In the genomic region with DNA sequence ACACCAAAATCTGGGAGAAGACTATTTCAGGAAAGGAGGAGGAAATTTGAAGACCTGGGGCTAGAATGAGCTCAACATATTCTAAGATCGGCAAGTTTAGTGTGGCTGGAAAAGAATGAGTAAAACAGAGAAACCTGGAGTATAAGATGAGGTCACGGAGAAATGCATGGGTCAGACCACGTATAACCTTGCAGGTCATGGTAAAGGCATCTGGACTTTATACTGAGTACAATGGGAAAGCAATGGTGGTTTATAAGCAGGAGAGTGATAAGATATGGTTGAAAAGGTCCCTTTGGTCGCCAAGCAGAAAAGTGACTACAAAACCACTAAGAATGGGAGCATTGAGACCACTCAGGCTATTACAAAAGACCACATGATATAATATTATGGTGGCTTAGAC, we compare ENCODE assay signal across 21 cellular contexts.
DNase-seq lines count a peak whose midpoint lies in the region; ATAC-seq and TF ChIP-seq lines count a peak whose summit lies in the region.
"Had no signal": no experiment of that assay in that cellular context is flagged by ENCODE, and none has a peak within 500 bp of the region (broad histone marks: within the 10 kb centered on the region; RNA-seq: fewer than 3 reads in every experiment).

No MANE protein-coding gene starts in this region.

- peaks cover 17% of the 10 kb centered on the region for H3K4me1 ChIP-seq in psoas muscle
- H3K4me1 ChIP-seq: BE2C; BLaER1 treated with 17β-estradiol and CSF1 and Interleukin-3, amounts not matched to agents 10 nM and 100 nM had no signal

- peaks cover 19% of the 10 kb centered on the region for H3K36me3 Mint-ChIP-seq in activated naive CD8-positive, alpha-beta T cell treated with anti-CD3 and anti-CD28 coated beads, Interleukin-2, amount 50 U/mL, for 24 hours (ENCODE audit: low read depth)
- H3K36me3 Mint-ChIP-seq in activated naive CD8-positive, alpha-beta T cell treated with anti-CD3 and anti-CD28 coated beads for 36 hours: peaks cover 14% of the 10 kb centered on the region
- H3K36me3 Mint-ChIP-seq in immature natural killer cell: peaks cover 4 to 17% (median 11%) of the 10 kb centered on the region in 3 donors

- no peaks in the 10 kb centered on the region for H3K27me3 Mint-ChIP-seq in activated naive CD8-positive, alpha-beta T cell treated with anti-CD3 and anti-CD28 coated beads, Interleukin-2, amount 50 U/mL, for 24 hours
- H3K27me3 Mint-ChIP-seq in activated naive CD8-positive, alpha-beta T cell treated with anti-CD3 and anti-CD28 coated beads for 36 hours: no peaks in the 10 kb centered on the region
- peaks cover 0 to 2% (median 0%) of the 10 kb centered on the region in 3 donors for H3K27me3 Mint-ChIP-seq in immature natural killer cell (ENCODE audit: low read depth in 3 of 3)
- H3K27me3 Mint-ChIP-seq: CD4-positive, alpha-beta T cell; CD8-positive, alpha-beta memory T cell had no signal

- no peak for DNase-seq in activated naive CD8-positive, alpha-beta T cell treated with anti-CD3 and anti-CD28 coated beads, Interleukin-2, amount 50 U/mL, for 24 hours
- no peak for DNase-seq in activated naive CD8-positive, alpha-beta T cell treated with anti-CD3 and anti-CD28 coated beads for 36 hours
- peak; percentile 3 for DNase-seq in RPMI7951 (ENCODE audit: low read depth)
- DNase-seq in psoas muscle: no peak
- DNase-seq in immature natural killer cell: no peak
- no peak for DNase-seq in AG08395 (ENCODE audit: low spot score)
- DNase-seq: AML-193; BE2C; CD4-positive, alpha-beta T cell; CD8-positive, alpha-beta memory T cell; DMS 273 treated with DMSO at 0.1 percent for 48 hours; DMS79; EL; GDM1; GOT3; H7; HCEC 1CT had no signal

- WGBS in psoas muscle, 3 donors: 93 to 97% (median 96%) methylated on average over 4 of the region's 4 CpGs

- TF ChIP-seq CTCF in psoas muscle (IDR thresholded peaks at IDR 0.05): no peak

- ATAC-seq in activated naive CD8-positive, alpha-beta T cell treated with anti-CD3 and anti-CD28 coated beads, Interleukin-2, amount 50 U/mL, for 24 hours: peak; percentile 69
- peak in 1 of 4 donors; percentile 6 for ATAC-seq in psoas muscle
- ATAC-seq: GM12878 had no signal

- no peaks in the 10 kb centered on the region for H3K9me3 ChIP-seq in psoas muscle
- H3K9me3 ChIP-seq: BE2C; BLaER1 treated with 17β-estradiol and CSF1 and Interleukin-3, amounts not matched to agents 10 nM and 100 nM had no signal

- H3K27ac Mint-ChIP-seq in activated naive CD8-positive, alpha-beta T cell treated with anti-CD3 and anti-CD28 coated beads, Interleukin-2, amount 50 U/mL, for 24 hours: no peak overlapping the region
- H3K27ac Mint-ChIP-seq in activated naive CD8-positive, alpha-beta T cell treated with anti-CD3 and anti-CD28 coated beads for 36 hours: no peak overlapping the region
- H3K27ac Mint-ChIP-seq in immature natural killer cell: no peak overlapping the region
- H3K27ac Mint-ChIP-seq: CD14-positive monocyte; CD4-positive, alpha-beta T cell; CD8-positive, alpha-beta memory T cell had no signal

- H3K9me3 Mint-ChIP-seq in activated naive CD8-positive, alpha-beta T cell treated with anti-CD3 and anti-CD28 coated beads, Interleukin-2, amount 50 U/mL, for 24 hours: no peaks in the 10 kb centered on the region
- H3K9me3 Mint-ChIP-seq in activated naive CD8-positive, alpha-beta T cell treated with anti-CD3 and anti-CD28 coated beads for 36 hours: no peaks in the 10 kb centered on the region
- no peaks in the 10 kb centered on the region for H3K9me3 Mint-ChIP-seq in immature natural killer cell
- H3K9me3 Mint-ChIP-seq: CD4-positive, alpha-beta T cell; CD8-positive, alpha-beta memory T cell had no signal

- peaks cover 10% of the 10 kb centered on the region for H3K4me1 Mint-ChIP-seq in activated naive CD8-positive, alpha-beta T cell treated with anti-CD3 and anti-CD28 coated beads, Interleukin-2, amount 50 U/mL, for 24 hours
- peaks cover 6% of the 10 kb centered on the region for H3K4me1 Mint-ChIP-seq in activated naive CD8-positive, alpha-beta T cell treated with anti-CD3 and anti-CD28 coated beads for 36 hours
- H3K4me1 Mint-ChIP-seq in immature natural killer cell: no peaks in the 10 kb centered on the region
- H3K4me1 Mint-ChIP-seq: CD14-positive monocyte; CD8-positive, alpha-beta memory T cell had no signal

- intact Hi-C loops in psoas muscle (cut with DNase I): no loop called here

- H3K4me3 ChIP-seq in psoas muscle: no peak overlapping the region
- H3K4me3 ChIP-seq: BLaER1 treated with 17β-estradiol and CSF1 and Interleukin-3, amounts not matched to agents 10 nM and 100 nM; GM12878 had no signal

- peaks cover 0 to 23% of the 10 kb centered on the region in 2 donors for H3K36me3 ChIP-seq in psoas muscle (ENCODE audit: insufficient read depth in 1 of 2, low read depth in 1 of 2)
- H3K36me3 ChIP-seq: BE2C had no signal

- H3K27ac ChIP-seq in psoas muscle: peak overlapping the region; percentile 30
- H3K27ac ChIP-seq: 22Rv1; BLaER1 treated with 17β-estradiol and CSF1 and Interleukin-3, amounts not matched to agents 10 nM and 100 nM had no signal

- H3K4me3 Mint-ChIP-seq in activated naive CD8-positive, alpha-beta T cell treated with anti-CD3 and anti-CD28 coated beads, Interleukin-2, amount 50 U/mL, for 24 hours: no peak overlapping the region
- no peak overlapping the region for H3K4me3 Mint-ChIP-seq in activated naive CD8-positive, alpha-beta T cell treated with anti-CD3 and anti-CD28 coated beads for 36 hours
- H3K4me3 Mint-ChIP-seq in immature natural killer cell: no peak overlapping the region
- H3K4me3 Mint-ChIP-seq: CD14-positive monocyte; CD4-positive, alpha-beta T cell; CD8-positive, alpha-beta memory T cell had no signal

- H3K27me3 ChIP-seq in psoas muscle (ENCODE audit: insufficient read depth in 3 of 3, low read length in 2 of 3): no peaks in the 10 kb centered on the region
- H3K27me3 ChIP-seq: BE2C; BLaER1 treated with 17β-estradiol and CSF1 and Interleukin-3, amounts not matched to agents 10 nM and 100 nM had no signal
